In genomic region chr14:20821521-20822108, GRCh38 we compare ENCODE assay signal across 1 cellular context.
TF ChIP-seq lines count a peak whose summit lies in the region.
"Not testable (repeated sequence)": the region's sequence is repeated elsewhere in the genome, so short reads cannot be mapped to it uniquely, and the experiment has no call there.

No MANE protein-coding gene starts in this region.

TF ChIP-seq in K562, 482 proteins besides CTCF, POLR2A, EP300 and RAD21:
- TF ChIP-seq HMBOX1 (IDR thresholded peaks at IDR 0.05) (peak; percentile 46; the same call in 1 of the 2 replicates), JUND (tag; IDR thresholded peaks at IDR 0.05; ENCODE audit: borderline replicate concordance, low read depth, low read length) (peak; percentile 15; the same call in 1 of the 3 replicates), DPF2 (IDR thresholded peaks at IDR 0.05) (peak; percentile 43), ARID1B (IDR thresholded peaks at IDR 0.05) (peak; percentile 43; the same call in 1 of the 2 replicates), C11orf30 (IDR thresholded peaks at IDR 0.05; ENCODE audit: low read depth) (peak; percentile 91), ZNF316 (IDR thresholded peaks at IDR 0.05) (peak; percentile 94), MAFG (tag; conservative IDR thresholded peaks at IDR 0.05) (peak; percentile 80), PKNOX1 (IDR thresholded peaks at IDR 0.05) (peak; percentile 21; the same call in 1 of the 2 replicates), MAFK (IDR thresholded peaks at IDR 0.05; ENCODE audit: low read length) (peak; percentile 8; the same call in 1 of the 2 replicates)
- not testable (repeated sequence) for TF ChIP-seq JUND (IDR thresholded peaks at IDR 0.05; ENCODE audit: borderline replicate concordance, low read depth, low read length)
